ENCODE assay signal across 1 cellular context in the genomic region with DNA sequence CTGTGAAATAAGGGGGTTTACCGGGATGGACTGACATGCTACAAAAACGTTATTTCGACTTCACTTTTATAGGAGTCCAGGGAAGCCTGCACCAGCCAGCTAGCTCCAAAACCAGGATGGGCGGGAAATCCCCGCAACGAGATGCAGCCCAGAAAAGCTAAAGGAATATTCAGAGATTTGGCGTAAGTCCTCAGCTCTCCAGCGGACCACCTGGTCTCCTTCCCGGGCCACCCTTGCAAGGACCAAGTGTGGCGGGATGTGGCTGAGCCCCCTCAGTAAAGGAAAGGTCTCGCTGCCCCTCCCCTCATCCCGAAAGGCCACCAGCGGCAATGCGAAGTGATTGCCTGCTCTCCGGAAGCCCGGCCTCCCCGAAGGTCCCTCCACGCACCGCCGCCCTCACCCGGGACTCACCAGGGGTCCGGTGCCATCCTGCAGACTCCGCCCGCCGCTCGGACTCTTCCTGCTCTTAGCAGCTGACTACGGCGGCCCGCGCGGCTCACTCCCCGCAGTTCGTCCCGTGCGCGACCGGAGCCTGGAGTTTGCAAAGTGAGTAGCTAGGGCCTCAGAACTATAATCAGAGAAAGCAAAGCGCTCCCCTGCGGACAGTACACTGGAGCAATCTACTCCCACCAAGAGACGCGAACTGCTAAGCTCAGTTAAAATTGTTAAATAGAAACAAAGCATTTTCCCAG.
A peak's percentile ranks its signal among the peaks of the same experiment; 100 is the strongest.
TF ChIP-seq lines count a peak whose summit lies in the region.

A gene with protein sequence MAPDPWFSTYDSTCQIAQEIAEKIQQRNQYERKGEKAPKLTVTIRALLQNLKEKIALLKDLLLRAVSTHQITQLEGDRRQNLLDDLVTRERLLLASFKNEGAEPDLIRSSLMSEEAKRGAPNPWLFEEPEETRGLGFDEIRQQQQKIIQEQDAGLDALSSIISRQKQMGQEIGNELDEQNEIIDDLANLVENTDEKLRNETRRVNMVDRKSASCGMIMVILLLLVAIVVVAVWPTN (minus strand): TSS at position 440 of the 692 bp plus-strand sequence. CDS start 12 bp downstream, at position 428.

TF ChIP-seq in K562, 482 proteins besides CTCF, POLR2A, EP300 and RAD21 (continued from another document and continues in another):
- TF ChIP-seq, protein P1, sequence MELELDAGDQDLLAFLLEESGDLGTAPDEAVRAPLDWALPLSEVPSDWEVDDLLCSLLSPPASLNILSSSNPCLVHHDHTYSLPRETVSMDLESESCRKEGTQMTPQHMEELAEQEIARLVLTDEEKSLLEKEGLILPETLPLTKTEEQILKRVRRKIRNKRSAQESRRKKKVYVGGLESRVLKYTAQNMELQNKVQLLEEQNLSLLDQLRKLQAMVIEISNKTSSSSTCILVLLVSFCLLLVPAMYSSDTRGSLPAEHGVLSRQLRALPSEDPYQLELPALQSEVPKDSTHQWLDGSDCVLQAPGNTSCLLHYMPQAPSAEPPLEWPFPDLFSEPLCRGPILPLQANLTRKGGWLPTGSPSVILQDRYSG (tag; conservative IDR thresholded peaks at IDR 0.05; ENCODE audit: low read depth), result no peak
- TF ChIP-seq TAF9B (IDR thresholded peaks at IDR 0.05; ENCODE audit: partially characterized antibody) (peak; percentile 21), GATA2 (CRISPR knock-in tag; IDR thresholded peaks at IDR 0.05) (no peak), HDAC1 (IDR thresholded peaks at IDR 0.05) (0 out of 4 replicates have a peak, but pooled peaks of 1 of the 2 experiments have one; percentile 42), GTF2A2 (tag; IDR thresholded peaks at IDR 0.05) (no peak), ZBTB17 (CRISPR knock-in tag; IDR thresholded peaks at IDR 0.05) (no peak), ZFX (CRISPR knock-in tag; IDR thresholded peaks at IDR 0.05) (no peak), KDM2B (CRISPR knock-in tag; IDR thresholded peaks at IDR 0.05) (no peak), ZNF644 (tag; IDR thresholded peaks at IDR 0.05; ENCODE audit: low read depth) (no peak), JUND (IDR thresholded peaks at IDR 0.05; ENCODE audit: borderline replicate concordance, low read depth, low read length) (0 out of 2 replicates have a peak, but pooled peaks have one; percentile 17), JUND (tag; IDR thresholded peaks at IDR 0.05; ENCODE audit: borderline replicate concordance, low read depth, low read length) (no peak), ZNF175 (CRISPR knock-in tag; IDR thresholded peaks at IDR 0.05; ENCODE audit: low read depth) (no peak), ZNF780A (CRISPR knock-in tag; IDR thresholded peaks at IDR 0.05) (no peak), HDAC8 (tag; IDR thresholded peaks at IDR 0.05) (no peak), SP1 (CRISPR knock-in tag; IDR thresholded peaks at IDR 0.05) (no peak), BDP1 (IDR thresholded peaks at IDR 0.05; ENCODE audit: insufficient read depth, insufficient read length) (no peak)
- TF ChIP-seq, protein P2, sequence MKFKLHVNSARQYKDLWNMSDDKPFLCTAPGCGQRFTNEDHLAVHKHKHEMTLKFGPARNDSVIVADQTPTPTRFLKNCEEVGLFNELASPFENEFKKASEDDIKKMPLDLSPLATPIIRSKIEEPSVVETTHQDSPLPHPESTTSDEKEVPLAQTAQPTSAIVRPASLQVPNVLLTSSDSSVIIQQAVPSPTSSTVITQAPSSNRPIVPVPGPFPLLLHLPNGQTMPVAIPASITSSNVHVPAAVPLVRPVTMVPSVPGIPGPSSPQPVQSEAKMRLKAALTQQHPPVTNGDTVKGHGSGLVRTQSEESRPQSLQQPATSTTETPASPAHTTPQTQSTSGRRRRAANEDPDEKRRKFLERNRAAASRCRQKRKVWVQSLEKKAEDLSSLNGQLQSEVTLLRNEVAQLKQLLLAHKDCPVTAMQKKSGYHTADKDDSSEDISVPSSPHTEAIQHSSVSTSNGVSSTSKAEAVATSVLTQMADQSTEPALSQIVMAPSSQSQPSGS (CRISPR knock-in tag; IDR thresholded peaks at IDR 0.05), result no peak
- TF ChIP-seq, protein P3, sequence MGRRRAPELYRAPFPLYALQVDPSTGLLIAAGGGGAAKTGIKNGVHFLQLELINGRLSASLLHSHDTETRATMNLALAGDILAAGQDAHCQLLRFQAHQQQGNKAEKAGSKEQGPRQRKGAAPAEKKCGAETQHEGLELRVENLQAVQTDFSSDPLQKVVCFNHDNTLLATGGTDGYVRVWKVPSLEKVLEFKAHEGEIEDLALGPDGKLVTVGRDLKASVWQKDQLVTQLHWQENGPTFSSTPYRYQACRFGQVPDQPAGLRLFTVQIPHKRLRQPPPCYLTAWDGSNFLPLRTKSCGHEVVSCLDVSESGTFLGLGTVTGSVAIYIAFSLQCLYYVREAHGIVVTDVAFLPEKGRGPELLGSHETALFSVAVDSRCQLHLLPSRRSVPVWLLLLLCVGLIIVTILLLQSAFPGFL (CRISPR knock-in tag; IDR thresholded peaks at IDR 0.05), result no peak
- TF ChIP-seq, protein P4, sequence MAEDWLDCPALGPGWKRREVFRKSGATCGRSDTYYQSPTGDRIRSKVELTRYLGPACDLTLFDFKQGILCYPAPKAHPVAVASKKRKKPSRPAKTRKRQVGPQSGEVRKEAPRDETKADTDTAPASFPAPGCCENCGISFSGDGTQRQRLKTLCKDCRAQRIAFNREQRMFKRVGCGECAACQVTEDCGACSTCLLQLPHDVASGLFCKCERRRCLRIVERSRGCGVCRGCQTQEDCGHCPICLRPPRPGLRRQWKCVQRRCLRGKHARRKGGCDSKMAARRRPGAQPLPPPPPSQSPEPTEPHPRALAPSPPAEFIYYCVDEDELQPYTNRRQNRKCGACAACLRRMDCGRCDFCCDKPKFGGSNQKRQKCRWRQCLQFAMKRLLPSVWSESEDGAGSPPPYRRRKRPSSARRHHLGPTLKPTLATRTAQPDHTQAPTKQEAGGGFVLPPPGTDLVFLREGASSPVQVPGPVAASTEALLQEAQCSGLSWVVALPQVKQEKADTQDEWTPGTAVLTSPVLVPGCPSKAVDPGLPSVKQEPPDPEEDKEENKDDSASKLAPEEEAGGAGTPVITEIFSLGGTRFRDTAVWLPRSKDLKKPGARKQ (CRISPR knock-in tag; IDR thresholded peaks at IDR 0.05), result no peak
- TF ChIP-seq, protein P5, sequence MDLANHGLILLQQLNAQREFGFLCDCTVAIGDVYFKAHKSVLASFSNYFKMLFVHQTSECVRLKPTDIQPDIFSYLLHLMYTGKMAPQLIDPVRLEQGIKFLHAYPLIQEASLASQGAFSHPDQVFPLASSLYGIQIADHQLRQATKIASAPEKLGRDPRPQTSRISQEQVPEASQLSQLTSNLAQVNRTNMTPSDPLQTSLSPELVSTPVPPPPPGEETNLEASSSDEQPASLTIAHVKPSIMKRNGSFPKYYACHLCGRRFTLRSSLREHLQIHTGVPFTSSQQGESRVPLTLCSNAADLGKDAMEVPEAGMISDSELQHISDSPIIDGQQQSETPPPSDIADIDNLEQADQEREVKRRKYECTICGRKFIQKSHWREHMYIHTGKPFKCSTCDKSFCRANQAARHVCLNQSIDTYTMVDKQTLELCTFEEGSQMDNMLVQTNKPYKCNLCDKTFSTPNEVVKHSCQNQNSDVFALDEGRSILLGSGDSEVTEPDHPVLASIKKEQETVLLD (IDR thresholded peaks at IDR 0.05), result no peak
- TF ChIP-seq, protein P6, sequence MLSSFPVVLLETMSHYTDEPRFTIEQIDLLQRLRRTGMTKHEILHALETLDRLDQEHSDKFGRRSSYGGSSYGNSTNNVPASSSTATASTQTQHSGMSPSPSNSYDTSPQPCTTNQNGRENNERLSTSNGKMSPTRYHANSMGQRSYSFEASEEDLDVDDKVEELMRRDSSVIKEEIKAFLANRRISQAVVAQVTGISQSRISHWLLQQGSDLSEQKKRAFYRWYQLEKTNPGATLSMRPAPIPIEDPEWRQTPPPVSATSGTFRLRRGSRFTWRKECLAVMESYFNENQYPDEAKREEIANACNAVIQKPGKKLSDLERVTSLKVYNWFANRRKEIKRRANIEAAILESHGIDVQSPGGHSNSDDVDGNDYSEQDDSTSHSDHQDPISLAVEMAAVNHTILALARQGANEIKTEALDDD (IDR thresholded peaks at IDR 0.05), result no peak
- TF ChIP-seq, protein P7, sequence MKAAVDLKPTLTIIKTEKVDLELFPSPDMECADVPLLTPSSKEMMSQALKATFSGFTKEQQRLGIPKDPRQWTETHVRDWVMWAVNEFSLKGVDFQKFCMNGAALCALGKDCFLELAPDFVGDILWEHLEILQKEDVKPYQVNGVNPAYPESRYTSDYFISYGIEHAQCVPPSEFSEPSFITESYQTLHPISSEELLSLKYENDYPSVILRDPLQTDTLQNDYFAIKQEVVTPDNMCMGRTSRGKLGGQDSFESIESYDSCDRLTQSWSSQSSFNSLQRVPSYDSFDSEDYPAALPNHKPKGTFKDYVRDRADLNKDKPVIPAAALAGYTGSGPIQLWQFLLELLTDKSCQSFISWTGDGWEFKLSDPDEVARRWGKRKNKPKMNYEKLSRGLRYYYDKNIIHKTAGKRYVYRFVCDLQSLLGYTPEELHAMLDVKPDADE (conservative IDR thresholded peaks at IDR 0.05; ENCODE audit: control insufficient read depth, low read depth, low read length), result 0 out of 2 replicates have a peak, but pooled peaks have one; percentile 26
- TF ChIP-seq, protein P8, sequence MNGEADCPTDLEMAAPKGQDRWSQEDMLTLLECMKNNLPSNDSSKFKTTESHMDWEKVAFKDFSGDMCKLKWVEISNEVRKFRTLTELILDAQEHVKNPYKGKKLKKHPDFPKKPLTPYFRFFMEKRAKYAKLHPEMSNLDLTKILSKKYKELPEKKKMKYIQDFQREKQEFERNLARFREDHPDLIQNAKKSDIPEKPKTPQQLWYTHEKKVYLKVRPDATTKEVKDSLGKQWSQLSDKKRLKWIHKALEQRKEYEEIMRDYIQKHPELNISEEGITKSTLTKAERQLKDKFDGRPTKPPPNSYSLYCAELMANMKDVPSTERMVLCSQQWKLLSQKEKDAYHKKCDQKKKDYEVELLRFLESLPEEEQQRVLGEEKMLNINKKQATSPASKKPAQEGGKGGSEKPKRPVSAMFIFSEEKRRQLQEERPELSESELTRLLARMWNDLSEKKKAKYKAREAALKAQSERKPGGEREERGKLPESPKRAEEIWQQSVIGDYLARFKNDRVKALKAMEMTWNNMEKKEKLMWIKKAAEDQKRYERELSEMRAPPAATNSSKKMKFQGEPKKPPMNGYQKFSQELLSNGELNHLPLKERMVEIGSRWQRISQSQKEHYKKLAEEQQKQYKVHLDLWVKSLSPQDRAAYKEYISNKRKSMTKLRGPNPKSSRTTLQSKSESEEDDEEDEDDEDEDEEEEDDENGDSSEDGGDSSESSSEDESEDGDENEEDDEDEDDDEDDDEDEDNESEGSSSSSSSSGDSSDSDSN (IDR thresholded peaks at IDR 0.05; ENCODE audit: borderline replicate concordance in 1 of 2, low read depth in 2 of 2, low read length in 2 of 2), result no peak
- TF ChIP-seq, protein P9, sequence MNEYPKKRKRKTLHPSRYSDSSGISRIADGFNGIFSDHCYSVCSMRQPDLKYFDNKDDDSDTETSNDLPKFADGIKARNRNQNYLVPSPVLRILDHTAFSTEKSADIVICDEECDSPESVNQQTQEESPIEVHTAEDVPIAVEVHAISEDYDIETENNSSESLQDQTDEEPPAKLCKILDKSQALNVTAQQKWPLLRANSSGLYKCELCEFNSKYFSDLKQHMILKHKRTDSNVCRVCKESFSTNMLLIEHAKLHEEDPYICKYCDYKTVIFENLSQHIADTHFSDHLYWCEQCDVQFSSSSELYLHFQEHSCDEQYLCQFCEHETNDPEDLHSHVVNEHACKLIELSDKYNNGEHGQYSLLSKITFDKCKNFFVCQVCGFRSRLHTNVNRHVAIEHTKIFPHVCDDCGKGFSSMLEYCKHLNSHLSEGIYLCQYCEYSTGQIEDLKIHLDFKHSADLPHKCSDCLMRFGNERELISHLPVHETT (CRISPR knock-in tag; conservative IDR thresholded peaks at IDR 0.05 in 1 of 2, IDR thresholded peaks at IDR 0.05 in 1 of 2), result no peak
- TF ChIP-seq, protein P10, sequence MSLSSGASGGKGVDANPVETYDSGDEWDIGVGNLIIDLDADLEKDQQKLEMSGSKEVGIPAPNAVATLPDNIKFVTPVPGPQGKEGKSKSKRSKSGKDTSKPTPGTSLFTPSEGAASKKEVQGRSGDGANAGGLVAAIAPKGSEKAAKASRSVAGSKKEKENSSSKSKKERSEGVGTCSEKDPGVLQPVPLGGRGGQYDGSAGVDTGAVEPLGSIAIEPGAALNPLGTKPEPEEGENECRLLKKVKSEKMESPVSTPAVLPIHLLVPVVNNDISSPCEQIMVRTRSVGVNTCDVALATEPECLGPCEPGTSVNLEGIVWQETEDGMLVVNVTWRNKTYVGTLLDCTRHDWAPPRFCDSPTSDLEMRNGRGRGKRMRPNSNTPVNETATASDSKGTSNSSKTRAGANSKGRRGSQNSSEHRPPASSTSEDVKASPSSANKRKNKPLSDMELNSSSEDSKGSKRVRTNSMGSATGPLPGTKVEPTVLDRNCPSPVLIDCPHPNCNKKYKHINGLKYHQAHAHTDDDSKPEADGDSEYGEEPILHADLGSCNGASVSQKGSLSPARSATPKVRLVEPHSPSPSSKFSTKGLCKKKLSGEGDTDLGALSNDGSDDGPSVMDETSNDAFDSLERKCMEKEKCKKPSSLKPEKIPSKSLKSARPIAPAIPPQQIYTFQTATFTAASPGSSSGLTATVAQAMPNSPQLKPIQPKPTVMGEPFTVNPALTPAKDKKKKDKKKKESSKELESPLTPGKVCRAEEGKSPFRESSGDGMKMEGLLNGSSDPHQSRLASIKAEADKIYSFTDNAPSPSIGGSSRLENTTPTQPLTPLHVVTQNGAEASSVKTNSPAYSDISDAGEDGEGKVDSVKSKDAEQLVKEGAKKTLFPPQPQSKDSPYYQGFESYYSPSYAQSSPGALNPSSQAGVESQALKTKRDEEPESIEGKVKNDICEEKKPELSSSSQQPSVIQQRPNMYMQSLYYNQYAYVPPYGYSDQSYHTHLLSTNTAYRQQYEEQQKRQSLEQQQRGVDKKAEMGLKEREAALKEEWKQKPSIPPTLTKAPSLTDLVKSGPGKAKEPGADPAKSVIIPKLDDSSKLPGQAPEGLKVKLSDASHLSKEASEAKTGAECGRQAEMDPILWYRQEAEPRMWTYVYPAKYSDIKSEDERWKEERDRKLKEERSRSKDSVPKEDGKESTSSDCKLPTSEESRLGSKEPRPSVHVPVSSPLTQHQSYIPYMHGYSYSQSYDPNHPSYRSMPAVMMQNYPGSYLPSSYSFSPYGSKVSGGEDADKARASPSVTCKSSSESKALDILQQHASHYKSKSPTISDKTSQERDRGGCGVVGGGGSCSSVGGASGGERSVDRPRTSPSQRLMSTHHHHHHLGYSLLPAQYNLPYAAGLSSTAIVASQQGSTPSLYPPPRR (CRISPR knock-in tag; IDR thresholded peaks at IDR 0.05; ENCODE audit: borderline replicate concordance), result no peak
